ENCODE assay signal across 1 cellular context in genomic region chr20:49259284-49259683, GRCh38.
TF ChIP-seq lines count a peak whose summit lies in the region.

No MANE protein-coding gene starts in this region.

TF ChIP-seq in GM23338, 12 proteins besides CTCF, POLR2A, EP300 and RAD21:
- TF ChIP-seq ZNF462 (CRISPR knock-in tag; IDR thresholded peaks at IDR 0.05): no peak
- no peak for TF ChIP-seq EZH2 (IDR thresholded peaks at IDR 0.05; ENCODE audit: low read depth, unreplicated experiment)
- no peak for TF ChIP-seq STAT1 (IDR thresholded peaks at IDR 0.05; ENCODE audit: unreplicated experiment)
- TF ChIP-seq ZNF331 (CRISPR knock-in tag; IDR thresholded peaks at IDR 0.05; ENCODE audit: low read depth): no peak
- no peak for TF ChIP-seq EZH2phosphoT487 (IDR thresholded peaks at IDR 0.05; ENCODE audit: unreplicated experiment)
- TF ChIP-seq JUNB (IDR thresholded peaks at IDR 0.05; ENCODE audit: unreplicated experiment): no peak
- no peak for TF ChIP-seq NANOG (IDR thresholded peaks at IDR 0.05; ENCODE audit: borderline replicate concordance)
- TF ChIP-seq CREB1 (CRISPR knock-in tag; IDR thresholded peaks at IDR 0.05; ENCODE audit: low read depth): no peak
- TF ChIP-seq, protein P1, sequence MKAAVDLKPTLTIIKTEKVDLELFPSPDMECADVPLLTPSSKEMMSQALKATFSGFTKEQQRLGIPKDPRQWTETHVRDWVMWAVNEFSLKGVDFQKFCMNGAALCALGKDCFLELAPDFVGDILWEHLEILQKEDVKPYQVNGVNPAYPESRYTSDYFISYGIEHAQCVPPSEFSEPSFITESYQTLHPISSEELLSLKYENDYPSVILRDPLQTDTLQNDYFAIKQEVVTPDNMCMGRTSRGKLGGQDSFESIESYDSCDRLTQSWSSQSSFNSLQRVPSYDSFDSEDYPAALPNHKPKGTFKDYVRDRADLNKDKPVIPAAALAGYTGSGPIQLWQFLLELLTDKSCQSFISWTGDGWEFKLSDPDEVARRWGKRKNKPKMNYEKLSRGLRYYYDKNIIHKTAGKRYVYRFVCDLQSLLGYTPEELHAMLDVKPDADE (IDR thresholded peaks at IDR 0.05): no peak
- TF ChIP-seq POLR2AphosphoS5 (IDR thresholded peaks at IDR 0.05; ENCODE audit: low read depth): no peak
- TF ChIP-seq, protein P2, sequence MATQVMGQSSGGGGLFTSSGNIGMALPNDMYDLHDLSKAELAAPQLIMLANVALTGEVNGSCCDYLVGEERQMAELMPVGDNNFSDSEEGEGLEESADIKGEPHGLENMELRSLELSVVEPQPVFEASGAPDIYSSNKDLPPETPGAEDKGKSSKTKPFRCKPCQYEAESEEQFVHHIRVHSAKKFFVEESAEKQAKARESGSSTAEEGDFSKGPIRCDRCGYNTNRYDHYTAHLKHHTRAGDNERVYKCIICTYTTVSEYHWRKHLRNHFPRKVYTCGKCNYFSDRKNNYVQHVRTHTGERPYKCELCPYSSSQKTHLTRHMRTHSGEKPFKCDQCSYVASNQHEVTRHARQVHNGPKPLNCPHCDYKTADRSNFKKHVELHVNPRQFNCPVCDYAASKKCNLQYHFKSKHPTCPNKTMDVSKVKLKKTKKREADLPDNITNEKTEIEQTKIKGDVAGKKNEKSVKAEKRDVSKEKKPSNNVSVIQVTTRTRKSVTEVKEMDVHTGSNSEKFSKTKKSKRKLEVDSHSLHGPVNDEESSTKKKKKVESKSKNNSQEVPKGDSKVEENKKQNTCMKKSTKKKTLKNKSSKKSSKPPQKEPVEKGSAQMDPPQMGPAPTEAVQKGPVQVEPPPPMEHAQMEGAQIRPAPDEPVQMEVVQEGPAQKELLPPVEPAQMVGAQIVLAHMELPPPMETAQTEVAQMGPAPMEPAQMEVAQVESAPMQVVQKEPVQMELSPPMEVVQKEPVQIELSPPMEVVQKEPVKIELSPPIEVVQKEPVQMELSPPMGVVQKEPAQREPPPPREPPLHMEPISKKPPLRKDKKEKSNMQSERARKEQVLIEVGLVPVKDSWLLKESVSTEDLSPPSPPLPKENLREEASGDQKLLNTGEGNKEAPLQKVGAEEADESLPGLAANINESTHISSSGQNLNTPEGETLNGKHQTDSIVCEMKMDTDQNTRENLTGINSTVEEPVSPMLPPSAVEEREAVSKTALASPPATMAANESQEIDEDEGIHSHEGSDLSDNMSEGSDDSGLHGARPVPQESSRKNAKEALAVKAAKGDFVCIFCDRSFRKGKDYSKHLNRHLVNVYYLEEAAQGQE (IDR thresholded peaks at IDR 0.05; ENCODE audit: unreplicated experiment): no peak
- no peak for TF ChIP-seq ZNF114 (CRISPR knock-in tag; IDR thresholded peaks at IDR 0.05)
